8 cellular contexts compared by ENCODE assay signal in genomic region chr16:10876799-10877341, GRCh38. TPM values are rescaled to one million over a fixed set of nuclear protein-coding genes. Genes with fewer than 3 reads are reported as not detected.
DNase-seq lines count a peak whose midpoint lies in the region; ATAC-seq and TF ChIP-seq lines count a peak whose summit lies in the region.

Gene CIITA, plus strand, starts transcription at chr16:10877202. Its CDS starts 129 bp downstream, at chr16:10877331.

- peak; percentile 77 for TF ChIP-seq POLR2A in GM19193 (IDR thresholded peaks at IDR 0.05; ENCODE audit: extremely low read depth, insufficient read depth, insufficient read length)

- H3K27me3 Mint-ChIP-seq in CD14-positive monocyte (ENCODE audit: low read depth in 3 of 3) = peaks cover 0 to 2% (median 0%) of the 10 kb centered on the region in 3 donors

- CTCF ChIA-PET in RWPE1 (lab: Yijun Ruan, JAX) = interaction anchor here (0.6 kb wide), 1 partner anchor 45 kb away, joined by 4 read pairs; no protein-coding TSS in a partner anchor

- POLR2A ChIA-PET in RWPE1 (lab: Yijun Ruan, JAX; ENCODE audit: low non-redundant PET) = interaction anchor here (0.5 kb wide), 1 partner anchor 46 kb away, joined by 4 read pairs; no protein-coding TSS in a partner anchor

- peaks cover 80% of the 10 kb centered on the region for H3K4me1 Mint-ChIP-seq in CD14-positive monocyte

- ATAC-seq in HG03135 (IDR thresholded peaks at IDR 0.05; ENCODE audit: unreplicated experiment) = peak; percentile 48

- H3K27ac Mint-ChIP-seq in CD14-positive monocyte = peak within 1 kb of the TSS; percentile 91 to 97 (median 95)

- H3K27ac ChIP-seq in RWPE1 = no peak within 1 kb of the TSS

- H3K36me3 Mint-ChIP-seq in CD14-positive monocyte = peaks cover 2 to 7% of the 10 kb centered on the region in 2 donors

- intact Hi-C loops in CD14-positive monocyte (cut with micrococcal nuclease) = loop anchor here (5.0 kb wide), 2 partner anchors 35 to 125 kb away; no protein-coding TSS in a partner anchor

- H3K9me3 Mint-ChIP-seq in CD14-positive monocyte = peaks cover 0 to 3% (median 0%) of the 10 kb centered on the region in 7 donors

- DNase-seq in CD14-positive monocyte (ENCODE audit: low spot score) (peak; percentile 94), RWPE1 (ENCODE audit: low spot score) (peak; percentile 87), anterior cingulate cortex (lab: John Stamatoyannopoulos, UW) (peak in 44 of 58 donors; percentile 5 to 70 (median 33)), kidney tubule cell (ENCODE audit: low spot score) (peak; percentile 94), NCI-H1436 (lab: John Stamatoyannopoulos, UW) (no peak)
- peak; percentile 20 for DNase-seq in stimulated activated naive CD4-positive, alpha-beta T cell treated with Interleukin-2 at 50 U/mL for 16 hours (lab: John Stamatoyannopoulos, UW)

- no peak for TF ChIP-seq CTCF in CD14-positive monocyte (IDR thresholded peaks at IDR 0.05)
- TF ChIP-seq CTCF in RWPE1 (conservative IDR thresholded peaks at IDR 0.05; ENCODE audit: low read depth) = no peak

- peak within 1 kb of the TSS; percentile 93 to 97 for H3K4me3 Mint-ChIP-seq in CD14-positive monocyte

RNA-seq across cellular contexts. Expression of gene CIITA, which starts in this region (rescaled TPM):
- 10 to 100 TPM; 15.6 to 22.1 TPM for polyA plus RNA-seq in CD14-positive monocyte
